ENCODE assay signal across 8 cellular contexts in the genomic region with DNA sequence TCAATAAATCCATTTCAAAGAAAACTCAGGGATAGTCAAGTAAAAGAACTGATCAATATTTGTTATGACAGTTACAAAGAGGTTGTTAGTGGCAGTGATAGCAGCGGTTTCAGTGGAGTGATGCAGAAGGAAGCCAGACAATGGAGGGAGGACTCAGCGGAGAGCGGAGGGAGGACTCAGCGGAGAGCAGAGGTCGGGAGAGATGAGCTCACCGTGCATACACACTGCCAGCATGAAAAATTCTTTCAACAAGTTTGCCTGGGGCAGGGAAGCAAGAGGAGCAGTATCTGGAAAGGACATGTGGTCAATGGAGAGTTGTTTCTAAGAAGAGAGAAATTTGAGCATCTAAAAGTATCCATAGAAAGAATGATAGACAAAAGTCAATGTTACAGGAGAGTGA.
"Had no signal": no experiment of that assay in that cellular context is flagged by ENCODE, and none has a peak within 500 bp of the region (broad histone marks: within the 10 kb centered on the region; RNA-seq: fewer than 3 reads in every experiment).

No MANE protein-coding gene starts in this region.

- DNase-seq: GM23248, GOT3, H7, HFFc6, IMR-90 had no signal

- H3K36me3 ChIP-seq: HAP-1 had no signal

- H3K9ac ChIP-seq: GM23248 had no signal

- H2AFZ ChIP-seq: GM23248 had no signal

- H3K9me3 ChIP-seq: HAP-1 had no signal

- H3K27ac ChIP-seq: GM23248, HL-60 had no signal

- ATAC-seq: HCT116 had no signal

- H3K4me3 ChIP-seq: GM23248, HAP-1 had no signal
